ENCODE assay signal across 13 cellular contexts in genomic region chr6:16657768-16658167, GRCh38.
A peak's percentile ranks its signal among the peaks of the same experiment; 100 is the strongest.
DNase-seq lines count a peak whose midpoint lies in the region; ATAC-seq and TF ChIP-seq lines count a peak whose summit lies in the region.
"Had no signal": no experiment of that assay in that cellular context is flagged by ENCODE, and none has a peak within 500 bp of the region (broad histone marks: within the 10 kb centered on the region; RNA-seq: fewer than 3 reads in every experiment).

No MANE protein-coding gene starts in this region.

- ATAC-seq in GM21723 (IDR thresholded peaks at IDR 0.05; ENCODE audit: unreplicated experiment) (peak; percentile 60), activated B cell treated with CpG ODN at 0.5 μM for 24 hours (ENCODE audit: low read depth) (peak; percentile 57)

- H3K27me3 Mint-ChIP-seq in activated B cell treated with CpG ODN at 0.5 μM for 24 hours: no peaks in the 10 kb centered on the region

- POLR2A ChIA-PET in activated B cell treated with CpG ODN at 0.5 μM for 24 hours (lab: Charles Lee): interaction anchor here (0.8 to 1.6 kb wide), 5 partner anchors 26 to 153 kb away, joined by 3 to 14 read pairs (median 3); partner anchors contain the start of gene ATXN1

- peaks cover 6% of the 10 kb centered on the region for H3K9me3 Mint-ChIP-seq in activated B cell treated with CpG ODN at 0.5 μM for 24 hours

- H3K27ac Mint-ChIP-seq in activated B cell treated with CpG ODN at 0.5 μM for 24 hours: no peak overlapping the region

- intact Hi-C loops in activated B cell treated with CpG ODN at 0.5 μM for 24 hours (cut with micrococcal nuclease): loop anchor here (1.0 to 5.0 kb wide), 6 partner anchors 17 to 145 kb away; partner anchors contain the start of gene ATXN1

- DNase-seq in stimulated activated CD4-positive, alpha-beta T cell treated with anti-CD3 and anti-CD28 coated beads, Interleukin-4, amount 100 ng/mL, for 24 hours: peak; percentile 27
- DNase-seq in stimulated activated CD4-positive, alpha-beta T cell treated with anti-CD3 and anti-CD28 coated beads, Interleukin-12 subunit alpha, Interleukin-12 subunit beta, amount 100 ng/mL, for 4 hours: no peak
- no peak for DNase-seq in activated B cell treated with CpG ODN at 0.5 μM for 24 hours
- DNase-seq in superior temporal gyrus (ENCODE audit: extremely low spot score): peak; percentile 28
- DNase-seq in H4 (ENCODE audit: low spot score): no peak
- no peak for DNase-seq in NCI-H2196 treated with DMSO at 0.1 percent for 48 hours (lab: John Stamatoyannopoulos, UW; ENCODE audit: unreplicated experiment)
- no peak for DNase-seq in AG08396 (ENCODE audit: low spot score)
- DNase-seq: activated effector memory CD4-positive, alpha-beta T cell treated with Interleukin-2 at 50 U/mL for 16 hours; BE2C; mammary epithelial cell; NCI-H1105; NCI-H526 treated with DMSO at 0.1 percent for 48 hours had no signal

- CTCF ChIA-PET in activated B cell treated with CpG ODN at 0.5 μM for 24 hours (lab: Charles Lee): interaction anchor here (1.0 kb wide), 1 partner anchor 142 kb away, joined by 3 read pairs; no protein-coding TSS in a partner anchor

- peaks cover 7% of the 10 kb centered on the region for H3K36me3 Mint-ChIP-seq in activated B cell treated with CpG ODN at 0.5 μM for 24 hours (ENCODE audit: low read depth)

- peaks cover 36% of the 10 kb centered on the region for H3K4me1 Mint-ChIP-seq in activated B cell treated with CpG ODN at 0.5 μM for 24 hours

- peak overlapping the region; percentile 45 for H3K4me3 Mint-ChIP-seq in activated B cell treated with CpG ODN at 0.5 μM for 24 hours

- no peak for TF ChIP-seq CTCF in activated B cell treated with CpG ODN at 0.5 μM for 24 hours (IDR thresholded peaks at IDR 0.05)

Comparison
In these comparisons a context has a peak if more than half of its experiments do, and no peak if none do; other contexts are left out.
1. DNase-seq: peak in stimulated activated CD4-positive, alpha-beta T cell treated with anti-CD3 and anti-CD28 coated beads, Interleukin-4, amount 100 ng/mL, for 24 hours (single experiment) and superior temporal gyrus (single experiment); none in stimulated activated CD4-positive, alpha-beta T cell treated with anti-CD3 and anti-CD28 coated beads, Interleukin-12 subunit alpha, Interleukin-12 subunit beta, amount 100 ng/mL, for 4 hours (single experiment), activated B cell treated with CpG ODN at 0.5 μM for 24 hours (single experiment), H4 (single experiment), NCI-H2196 treated with DMSO at 0.1 percent for 48 hours (single experiment) and AG08396 (single experiment).